Comparison of ENCODE assay signal across 1 cellular context in genomic region chr14:68816183-68816942, GRCh38.
TF ChIP-seq lines count a peak whose summit lies in the region.

No MANE protein-coding gene starts in this region.

TF ChIP-seq in HEK293, 187 proteins besides CTCF, POLR2A, EP300 and RAD21 (continued from another document):
- no peak for TF ChIP-seq ZNF514 (tag by site-specific recombination; IDR thresholded peaks at IDR 0.05)
- no peak for TF ChIP-seq ZNF530 (tag by site-specific recombination; IDR thresholded peaks at IDR 0.05; ENCODE audit: low read depth)
- peak; percentile 32; the same call in 1 of the 2 replicates for TF ChIP-seq KLF16 (tag by site-specific recombination; IDR thresholded peaks at IDR 0.05)
- no peak for TF ChIP-seq HOXC10 (CRISPR knock-in tag; IDR thresholded peaks at IDR 0.05)
- peak; percentile 63; the same call in 1 of the 2 replicates for TF ChIP-seq KLF8 (tag by site-specific recombination; IDR thresholded peaks at IDR 0.05)
- no peak for TF ChIP-seq ZNF266 (tag by site-specific recombination; IDR thresholded peaks at IDR 0.05; ENCODE audit: low read depth)
- TF ChIP-seq OVOL3 (tag by site-specific recombination; IDR thresholded peaks at IDR 0.05): no peak
- TF ChIP-seq ZNF138 (tag by site-specific recombination; IDR thresholded peaks at IDR 0.05; ENCODE audit: borderline replicate concordance): no peak
- no peak for TF ChIP-seq ZNF837 (tag by site-specific recombination; IDR thresholded peaks at IDR 0.05)
- TF ChIP-seq ZNF350 (tag by site-specific recombination; IDR thresholded peaks at IDR 0.05): no peak
- no peak for TF ChIP-seq ZNF768 (tag by site-specific recombination; IDR thresholded peaks at IDR 0.05)
- no peak for TF ChIP-seq GLI4 (tag by site-specific recombination; IDR thresholded peaks at IDR 0.05)
- TF ChIP-seq ZNF114 (tag by site-specific recombination; IDR thresholded peaks at IDR 0.05): no peak
- TF ChIP-seq, protein P1, sequence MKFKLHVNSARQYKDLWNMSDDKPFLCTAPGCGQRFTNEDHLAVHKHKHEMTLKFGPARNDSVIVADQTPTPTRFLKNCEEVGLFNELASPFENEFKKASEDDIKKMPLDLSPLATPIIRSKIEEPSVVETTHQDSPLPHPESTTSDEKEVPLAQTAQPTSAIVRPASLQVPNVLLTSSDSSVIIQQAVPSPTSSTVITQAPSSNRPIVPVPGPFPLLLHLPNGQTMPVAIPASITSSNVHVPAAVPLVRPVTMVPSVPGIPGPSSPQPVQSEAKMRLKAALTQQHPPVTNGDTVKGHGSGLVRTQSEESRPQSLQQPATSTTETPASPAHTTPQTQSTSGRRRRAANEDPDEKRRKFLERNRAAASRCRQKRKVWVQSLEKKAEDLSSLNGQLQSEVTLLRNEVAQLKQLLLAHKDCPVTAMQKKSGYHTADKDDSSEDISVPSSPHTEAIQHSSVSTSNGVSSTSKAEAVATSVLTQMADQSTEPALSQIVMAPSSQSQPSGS (tag by site-specific recombination; IDR thresholded peaks at IDR 0.05; ENCODE audit: low read depth): no peak
- no peak for TF ChIP-seq ZNF354C (tag by site-specific recombination; IDR thresholded peaks at IDR 0.05; ENCODE audit: borderline replicate concordance, low read depth)
- TF ChIP-seq, protein P2, sequence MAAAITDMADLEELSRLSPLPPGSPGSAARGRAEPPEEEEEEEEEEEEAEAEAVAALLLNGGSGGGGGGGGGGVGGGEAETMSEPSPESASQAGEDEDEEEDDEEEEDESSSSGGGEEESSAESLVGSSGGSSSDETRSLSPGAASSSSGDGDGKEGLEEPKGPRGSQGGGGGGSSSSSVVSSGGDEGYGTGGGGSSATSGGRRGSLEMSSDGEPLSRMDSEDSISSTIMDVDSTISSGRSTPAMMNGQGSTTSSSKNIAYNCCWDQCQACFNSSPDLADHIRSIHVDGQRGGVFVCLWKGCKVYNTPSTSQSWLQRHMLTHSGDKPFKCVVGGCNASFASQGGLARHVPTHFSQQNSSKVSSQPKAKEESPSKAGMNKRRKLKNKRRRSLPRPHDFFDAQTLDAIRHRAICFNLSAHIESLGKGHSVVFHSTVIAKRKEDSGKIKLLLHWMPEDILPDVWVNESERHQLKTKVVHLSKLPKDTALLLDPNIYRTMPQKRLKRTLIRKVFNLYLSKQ (tag by site-specific recombination; IDR thresholded peaks at IDR 0.05; ENCODE audit: borderline replicate concordance): no peak
- peak; percentile 85 for TF ChIP-seq ZXDB (tag by site-specific recombination; IDR thresholded peaks at IDR 0.05)
- TF ChIP-seq, protein P3, sequence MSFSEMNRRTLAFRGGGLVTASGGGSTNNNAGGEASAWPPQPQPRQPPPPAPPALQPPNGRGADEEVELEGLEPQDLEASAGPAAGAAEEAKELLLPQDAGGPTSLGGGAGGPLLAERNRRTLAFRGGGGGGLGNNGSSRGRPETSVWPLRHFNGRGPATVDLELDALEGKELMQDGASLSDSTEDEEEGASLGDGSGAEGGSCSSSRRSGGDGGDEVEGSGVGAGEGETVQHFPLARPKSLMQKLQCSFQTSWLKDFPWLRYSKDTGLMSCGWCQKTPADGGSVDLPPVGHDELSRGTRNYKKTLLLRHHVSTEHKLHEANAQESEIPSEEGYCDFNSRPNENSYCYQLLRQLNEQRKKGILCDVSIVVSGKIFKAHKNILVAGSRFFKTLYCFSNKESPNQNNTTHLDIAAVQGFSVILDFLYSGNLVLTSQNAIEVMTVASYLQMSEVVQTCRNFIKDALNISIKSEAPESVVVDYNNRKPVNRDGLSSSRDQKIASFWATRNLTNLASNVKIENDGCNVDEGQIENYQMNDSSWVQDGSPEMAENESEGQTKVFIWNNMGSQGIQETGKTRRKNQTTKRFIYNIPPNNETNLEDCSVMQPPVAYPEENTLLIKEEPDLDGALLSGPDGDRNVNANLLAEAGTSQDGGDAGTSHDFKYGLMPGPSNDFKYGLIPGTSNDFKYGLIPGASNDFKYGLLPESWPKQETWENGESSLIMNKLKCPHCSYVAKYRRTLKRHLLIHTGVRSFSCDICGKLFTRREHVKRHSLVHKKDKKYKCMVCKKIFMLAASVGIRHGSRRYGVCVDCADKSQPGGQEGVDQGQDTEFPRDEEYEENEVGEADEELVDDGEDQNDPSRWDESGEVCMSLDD (tag by site-specific recombination; IDR thresholded peaks at IDR 0.05): peak; percentile 48; the same call in 1 of the 2 replicates
